In genomic region chr7:137847418-137848050, GRCh38 we compare ENCODE assay signal across 8 cellular contexts. TPM values are rescaled to one million over a fixed set of nuclear protein-coding genes. Genes with fewer than 3 reads are reported as not detected.
DNase-seq lines count a peak whose midpoint lies in the region; ATAC-seq and TF ChIP-seq lines count a peak whose summit lies in the region.

No MANE protein-coding gene starts in this region.

- no peaks in the 10 kb centered on the region for H3K9me3 Mint-ChIP-seq in osteocyte (ENCODE audit: unreplicated experiment)

- peaks cover 25% of the 10 kb centered on the region for H3K4me1 Mint-ChIP-seq in osteocyte (ENCODE audit: unreplicated experiment)

- H3K9ac ChIP-seq in ES-I3 (ENCODE audit: low read depth, low read length) (peak overlapping the region; percentile 58), Karpas-422 (ENCODE audit: low read length) (no peak overlapping the region)

- no peak overlapping the region for H3K27ac Mint-ChIP-seq in osteocyte (ENCODE audit: unreplicated experiment)

- no peak overlapping the region for H3K4me2 ChIP-seq in Karpas-422 (ENCODE audit: low read depth, low read length, poor library complexity, severe bottlenecking)

- H3K4me3 Mint-ChIP-seq in osteocyte (ENCODE audit: unreplicated experiment), result peak overlapping the region; percentile 62

- no peaks in the 10 kb centered on the region for H4K20me1 ChIP-seq in Karpas-422 (ENCODE audit: insufficient read depth, low read depth, low read length)

- ATAC-seq in HG02642 (IDR thresholded peaks at IDR 0.05; ENCODE audit: poor library complexity, unreplicated experiment), result peak; percentile 32
- no peak for ATAC-seq in GM21526 (IDR thresholded peaks at IDR 0.05; ENCODE audit: low FRiP score, unreplicated experiment)

- no peak overlapping the region for H2AFZ ChIP-seq in Karpas-422 (ENCODE audit: low read length)

- no peak for TF ChIP-seq EP300 in esophagus muscularis mucosa (IDR thresholded peaks at IDR 0.05)

- TF ChIP-seq CTCF in esophagus muscularis mucosa (IDR thresholded peaks at IDR 0.05) (no peak), osteocyte (IDR thresholded peaks at IDR 0.05) (no peak)

- TF ChIP-seq POLR2A in esophagus muscularis mucosa (IDR thresholded peaks at IDR 0.05; ENCODE audit: low read depth), result no peak

- H3K79me2 ChIP-seq in Karpas-422 (ENCODE audit: low read length), result no peaks in the 10 kb centered on the region

- no peak for DNase-seq in esophagus muscularis mucosa (ENCODE audit: extremely low spot score)
- no peak for DNase-seq in osteocyte (ENCODE audit: extremely low spot score, unreplicated experiment)
- no peak for DNase-seq in NCI-H510A treated with DMSO at 0.1 percent for 48 hours (lab: John Stamatoyannopoulos, UW)
- DNase-seq in NOMO-1 treated with DMSO at 0.1 percent for 48 hours (lab: John Stamatoyannopoulos, UW; ENCODE audit: unreplicated experiment), result no peak
- DNase-seq in Karpas-422, result no peak

- H3K4me3 ChIP-seq in esophagus muscularis mucosa (peak overlapping the region; percentile 44 to 61 (median 48)), Karpas-422 (ENCODE audit: low read length) (no peak overlapping the region)

- H3K36me3 ChIP-seq in ES-I3 (ENCODE audit: insufficient read depth, low read length), result no peaks in the 10 kb centered on the region
- H3K36me3 ChIP-seq in esophagus muscularis mucosa, result no peaks in the 10 kb centered on the region
- no peaks in the 10 kb centered on the region for H3K36me3 ChIP-seq in Karpas-422 (ENCODE audit: insufficient read depth, low read length)

- no peak overlapping the region for H3K27ac ChIP-seq in esophagus muscularis mucosa (replicated peaks in 1 of 4)
- H3K27ac ChIP-seq in Karpas-422 (ENCODE audit: low read length), result no peak overlapping the region

- 34% methylated on average over 22 of the region's 31 CpGs for WGBS in esophagus muscularis mucosa

- peaks cover 0 to 46% (median 7%) of the 10 kb centered on the region in 4 donors for H3K27me3 ChIP-seq in esophagus muscularis mucosa
- no peaks in the 10 kb centered on the region for H3K27me3 ChIP-seq in Karpas-422 (ENCODE audit: low read length)

- H3K36me3 Mint-ChIP-seq in osteocyte (ENCODE audit: unreplicated experiment), result no peaks in the 10 kb centered on the region

- intact Hi-C loops in esophagus muscularis mucosa (cut with DNase I), result no loop called here

- H3K9me2 ChIP-seq in Karpas-422 (replicated peaks; ENCODE audit: insufficient read depth, low read length), result no peaks in the 10 kb centered on the region

- no peaks in the 10 kb centered on the region for H3K9me3 ChIP-seq in ES-I3 (ENCODE audit: control insufficient read depth, insufficient read depth, low read length)
- H3K9me3 ChIP-seq in esophagus muscularis mucosa, result no peaks in the 10 kb centered on the region
- no peaks in the 10 kb centered on the region for H3K9me3 ChIP-seq in Karpas-422 (ENCODE audit: low read length)

- H3K27me3 Mint-ChIP-seq in osteocyte (ENCODE audit: unreplicated experiment), result no peaks in the 10 kb centered on the region

- H3K4me1 ChIP-seq in ES-I3 (ENCODE audit: insufficient read depth, low read length) (0 out of 2 replicates have a peak, but pooled peaks cover 3% of the 10 kb centered on the region), esophagus muscularis mucosa (peaks cover 8 to 17% (median 16%) of the 10 kb centered on the region in 4 donors), Karpas-422 (ENCODE audit: low read length) (no peaks in the 10 kb centered on the region)

RNA-seq across cellular contexts. Expression of gene DGKI, which starts 0.8 kb away (rescaled TPM):
- total RNA-seq in esophagus muscularis mucosa, result 1 to 10 TPM in 3 of 4 donors, under 1 TPM in 1; 0.66 to 2.9 (median 1.7) TPM
- 3.0 and 3.1 TPM in 2 replicates for total RNA-seq in osteocyte
- total RNA-seq in Karpas-422 (2014; rRNA removed; shearing (Covaris generic); ENCODE audit: low replicate concordance), result not detected in 2 replicates
